21 cellular contexts compared by ENCODE assay signal in the genomic region with DNA sequence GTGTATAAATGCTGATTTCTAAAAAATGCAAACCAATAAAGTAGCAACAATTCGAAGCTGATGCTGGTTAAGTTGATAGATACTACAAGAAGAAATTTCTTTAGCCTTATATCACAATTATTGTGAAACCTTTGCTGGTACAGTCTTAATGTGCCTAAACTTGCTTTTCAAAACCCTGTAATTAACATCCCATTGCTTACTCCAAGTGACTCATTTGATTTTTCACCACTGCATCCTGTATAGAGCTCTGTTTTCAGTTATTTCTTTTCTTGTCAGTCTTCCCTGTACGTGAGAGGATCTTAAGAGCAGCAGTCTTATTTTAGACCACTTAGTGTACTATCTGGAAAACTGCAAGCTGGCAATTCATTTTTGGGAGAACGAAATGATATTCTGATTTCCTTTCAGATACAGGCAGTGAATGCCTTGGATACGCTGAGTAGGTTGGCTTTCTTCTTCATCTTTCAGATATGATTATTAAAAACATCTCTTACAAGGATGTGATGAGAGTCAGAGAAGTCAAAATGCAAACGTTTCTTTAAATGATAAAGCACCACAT.
A peak's percentile ranks its signal among the peaks of the same experiment; 100 is the strongest.
DNase-seq lines count a peak whose midpoint lies in the region; ATAC-seq, FAIRE-seq and TF ChIP-seq lines count a peak whose summit lies in the region.
"Had no signal": no experiment of that assay in that cellular context is flagged by ENCODE, and none has a peak within 500 bp of the region (broad histone marks: within the 10 kb centered on the region; RNA-seq: fewer than 3 reads in every experiment).

No MANE protein-coding gene starts in this region.

- no peak overlapping the region for H4K8ac ChIP-seq in mesenchymal stem cell (ENCODE audit: low read length)

- POLR2A ChIA-PET in K562 (lab: Yijun Ruan, JAX), result no interaction called here

- no peaks in the 10 kb centered on the region for H4K20me1 ChIP-seq in K562 (replicated peaks; ENCODE audit: control insufficient read depth, insufficient read depth, low read length)
- H4K20me1 ChIP-seq: BLaER1 had no signal

- no peaks in the 10 kb centered on the region for H3K9me1 ChIP-seq in K562 (ENCODE audit: control insufficient read depth, insufficient read depth, low read length)

- TF ChIP-seq EP300 in K562 (IDR thresholded peaks at IDR 0.05; ENCODE audit: low read length), result no peak

- intact Hi-C loops in K562 (cut with micrococcal nuclease), result no loop called here

- H3K4me2 ChIP-seq in K562 (ENCODE audit: insufficient read depth, low read length), result no peak overlapping the region
- no peak overlapping the region for H3K4me2 ChIP-seq in mesenchymal stem cell (ENCODE audit: low read length, poor library complexity, severe bottlenecking)
- H3K4me2 ChIP-seq: BLaER1 had no signal

- H3K27ac ChIP-seq in K562 (ENCODE audit: extremely low read depth, low read depth, low read length) (no peak overlapping the region), mesenchymal stem cell (ENCODE audit: low read length, poor library complexity, severe bottlenecking) (no peak overlapping the region)
- H3K27ac ChIP-seq: BLaER1, thoracic aorta had no signal

- DNase-seq in COLO829 (ENCODE audit: low spot score) (peak; percentile 22), HPDE6-E6E7 (ENCODE audit: extremely low spot score) (peak; percentile 2), K562 (ENCODE audit: extremely low read depth in 1 of 4, low spot score in 3 of 4) (no peak), mesenchymal stem cell (peak; percentile 32), NCI-H2081 treated with DMSO at 0.1 percent for 48 hours (lab: John Stamatoyannopoulos, UW) (no peak), AG08396 (ENCODE audit: low spot score) (no peak)
- DNase-seq: activated CD4-positive, alpha-beta T cell treated with anti-CD3 and anti-CD28 coated beads for 36 hours; central memory CD4-positive, alpha-beta T cell; H7; head of caudate nucleus; MV-4-11; NCI-H187 treated with DMSO at 0.1 percent for 48 hours; NCI-H510A treated with DMSO at 0.1 percent for 48 hours; occipital lobe; retina; RPMI8226 had no signal

- no peak overlapping the region for H3K4me3 ChIP-seq in K562
- no peak overlapping the region for H3K4me3 ChIP-seq in mesenchymal stem cell (ENCODE audit: insufficient read depth in 1 of 2, low read depth in 1 of 2, low read length in 2 of 2)
- H3K4me3 ChIP-seq: BLaER1, GM12878, thoracic aorta had no signal

- no peaks in the 10 kb centered on the region for H3K79me2 ChIP-seq in K562 (ENCODE audit: control insufficient read depth, insufficient read depth, low read length)

- H3K27me3 ChIP-seq in K562 (ENCODE audit: control insufficient read depth in 2 of 2, insufficient read depth in 2 of 2, low read length in 2 of 2), result no peaks in the 10 kb centered on the region
- H3K27me3 ChIP-seq in mesenchymal stem cell (ENCODE audit: control insufficient read depth in 1 of 2, insufficient read depth in 1 of 2, low read length in 2 of 2), result no peaks in the 10 kb centered on the region
- H3K27me3 ChIP-seq: BLaER1 had no signal

- CTCF ChIA-PET in K562 (lab: Yijun Ruan, JAX; ENCODE audit: low intra/inter-chr PET ratio), result no interaction called here

- no peak overlapping the region for H2BK12ac ChIP-seq in mesenchymal stem cell (ENCODE audit: low read length in 2 of 2)

- no peak for FAIRE-seq in K562 (lab: Jason Lieb, UNC)
- FAIRE-seq: GM12878 had no signal

- no peaks in the 10 kb centered on the region for H3K36me3 ChIP-seq in K562 (ENCODE audit: control insufficient read depth, insufficient read depth, low read length)
- H3K36me3 ChIP-seq in mesenchymal stem cell (ENCODE audit: control insufficient read depth in 1 of 2, insufficient read depth in 2 of 2, low read depth in 1 of 2, low read length in 2 of 2), result no peaks in the 10 kb centered on the region
- H3K36me3 ChIP-seq: BLaER1, thoracic aorta had no signal

- no peak overlapping the region for H4K91ac ChIP-seq in mesenchymal stem cell (ENCODE audit: low read length)

- BruUV-seq in K562 (replicated peaks; lab: Mats Ljungman, UMichigan), result no TSS peak

- no peak for ATAC-seq in K562
- no peak for ATAC-seq in HG03439 (IDR thresholded peaks at IDR 0.05; ENCODE audit: unreplicated experiment)
- no peak for ATAC-seq in HG03460 (IDR thresholded peaks at IDR 0.05; ENCODE audit: unreplicated experiment)
- ATAC-seq: activated CD4-positive, alpha-beta T cell treated with anti-CD3 and anti-CD28 coated beads for 36 hours; GM12878 had no signal

- H3K14ac ChIP-seq in mesenchymal stem cell (ENCODE audit: low read length in 2 of 2), result no peak overlapping the region

- in situ Hi-C loops in K562 (cut with MboI), result no loop called here

- H3K4me1 ChIP-seq in K562 (replicated peaks in 1 of 2; ENCODE audit: control insufficient read depth in 2 of 2, insufficient read depth in 2 of 2, low read length in 2 of 2), result no peaks in the 10 kb centered on the region
- no peaks in the 10 kb centered on the region for H3K4me1 ChIP-seq in mesenchymal stem cell (ENCODE audit: control insufficient read depth, insufficient read depth, low read depth, low read length)
- H3K4me1 ChIP-seq: BLaER1 had no signal

- no peak overlapping the region for H2BK15ac ChIP-seq in mesenchymal stem cell (ENCODE audit: low read depth, poor library complexity, severe bottlenecking)

- no peak for TF ChIP-seq CTCF in K562 (IDR thresholded peaks at IDR 0.05 in 2 of 3, conservative IDR thresholded peaks at IDR 0.05 in 1 of 3; ENCODE audit: insufficient read depth in 2 of 3, low read depth in 1 of 3, low read length in 3 of 3)

- no peak for TF ChIP-seq RAD21 in K562 (CRISPR knock-in tag; conservative IDR thresholded peaks at IDR 0.05 in 1 of 2, IDR thresholded peaks at IDR 0.05 in 1 of 2)

- H3K9me3 ChIP-seq in K562 (replicated peaks; ENCODE audit: control insufficient read depth, insufficient read depth, low read depth, low read length) (peaks cover 2% of the 10 kb centered on the region; the same call in 1 of the 2 replicates), mesenchymal stem cell (ENCODE audit: control insufficient read depth, low read length) (no peaks in the 10 kb centered on the region)
- H3K9me3 ChIP-seq: BLaER1, thoracic aorta had no signal

- H3K9ac ChIP-seq in K562 (ENCODE audit: insufficient read depth in 1 of 2, low read depth in 2 of 2, low read length in 2 of 2) (no peak overlapping the region), mesenchymal stem cell (ENCODE audit: low read length) (no peak overlapping the region)
- H3K9ac ChIP-seq: BLaER1 had no signal

- TF ChIP-seq POLR2A in K562 (conservative IDR thresholded peaks at IDR 0.05), result no peak

- no peaks in the 10 kb centered on the region for H3K79me1 ChIP-seq in mesenchymal stem cell (replicated peaks; ENCODE audit: low read length, poor library complexity, severe bottlenecking)

- WGBS in K562 (ENCODE audit: insufficient coverage, low coverage, missing lambda C conversion rate), result 0% methylated on average over 5 of the region's 5 CpGs
- 67% methylated on average over 1 of the region's 5 CpGs for WGBS in mesenchymal stem cell

- no peak overlapping the region for H2AK5ac ChIP-seq in mesenchymal stem cell (ENCODE audit: low read length, severe bottlenecking)

- no peak overlapping the region for H3K23ac ChIP-seq in mesenchymal stem cell (ENCODE audit: low read length in 2 of 2)

- H3K4ac ChIP-seq in mesenchymal stem cell (ENCODE audit: low read depth in 1 of 2, low read length in 2 of 2), result no peak overlapping the region

- no peak overlapping the region for H2BK5ac ChIP-seq in mesenchymal stem cell (ENCODE audit: low read depth, low read length, poor library complexity, severe bottlenecking)

- H2BK120ac ChIP-seq in mesenchymal stem cell (ENCODE audit: low read depth, low read length), result no peak overlapping the region

- H3K18ac ChIP-seq in mesenchymal stem cell (ENCODE audit: low read depth in 1 of 2, low read length in 2 of 2), result no peak overlapping the region

- no peak overlapping the region for H2AFZ ChIP-seq in K562 (ENCODE audit: low read depth, low read length)
- H2AFZ ChIP-seq in mesenchymal stem cell (ENCODE audit: low read depth, low read length), result no peak overlapping the region

TF ChIP-seq in K562, 482 proteins besides CTCF, POLR2A, EP300 and RAD21:
- TF ChIP-seq MAFG (tag; conservative IDR thresholded peaks at IDR 0.05) (peak; percentile 17; the same call in 1 of the 2 replicates), ZNF316 (IDR thresholded peaks at IDR 0.05) (peak; percentile 2; the same call in 1 of the 2 replicates), MXI1 (IDR thresholded peaks at IDR 0.05; ENCODE audit: low read depth, low read length) (no peak)
- TF ChIP-seq, protein P1, sequence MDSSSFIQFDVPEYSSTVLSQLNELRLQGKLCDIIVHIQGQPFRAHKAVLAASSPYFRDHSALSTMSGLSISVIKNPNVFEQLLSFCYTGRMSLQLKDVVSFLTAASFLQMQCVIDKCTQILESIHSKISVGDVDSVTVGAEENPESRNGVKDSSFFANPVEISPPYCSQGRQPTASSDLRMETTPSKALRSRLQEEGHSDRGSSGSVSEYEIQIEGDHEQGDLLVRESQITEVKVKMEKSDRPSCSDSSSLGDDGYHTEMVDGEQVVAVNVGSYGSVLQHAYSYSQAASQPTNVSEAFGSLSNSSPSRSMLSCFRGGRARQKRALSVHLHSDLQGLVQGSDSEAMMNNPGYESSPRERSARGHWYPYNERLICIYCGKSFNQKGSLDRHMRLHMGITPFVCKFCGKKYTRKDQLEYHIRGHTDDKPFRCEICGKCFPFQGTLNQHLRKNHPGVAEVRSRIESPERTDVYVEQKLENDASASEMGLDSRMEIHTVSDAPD (CRISPR knock-in tag; IDR thresholded peaks at IDR 0.05), result no peak

Comparison
In these comparisons a context has a peak if more than half of its experiments do, and no peak if none do; other contexts are left out.
1. DNase-seq: peak in COLO829 (single experiment), HPDE6-E6E7 (single experiment) and mesenchymal stem cell (single experiment); none in K562 (0 of 4), NCI-H2081 treated with DMSO at 0.1 percent for 48 hours (single experiment) and AG08396 (single experiment).